In the genomic region with DNA sequence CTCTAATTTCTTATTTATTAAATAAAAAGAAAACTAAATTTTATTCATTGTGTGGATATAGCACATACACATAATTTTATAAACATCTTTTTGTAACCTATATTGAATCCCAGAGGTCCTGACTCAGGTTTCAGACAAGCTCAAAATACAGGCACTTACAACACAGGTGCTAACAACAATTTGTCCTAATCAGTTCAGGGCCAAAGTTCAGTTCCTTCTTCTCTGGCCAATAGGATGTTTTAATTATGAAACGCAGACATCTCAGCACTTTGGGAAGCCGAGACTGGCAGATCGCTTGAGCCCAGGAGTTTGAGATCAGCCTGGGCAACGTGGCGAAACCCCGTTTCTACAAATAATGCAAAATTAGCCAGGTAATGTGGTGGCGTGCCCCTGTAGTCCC, we compare ENCODE assay signal across 15 cellular contexts.
"Had no signal": no experiment of that assay in that cellular context is flagged by ENCODE, and none has a peak within 500 bp of the region (broad histone marks: within the 10 kb centered on the region; RNA-seq: fewer than 3 reads in every experiment).

No MANE protein-coding gene starts in this region.

- H3K9me3 ChIP-seq: left lung, lower lobe of right lung had no signal

- H3K4me2 ChIP-seq: smooth muscle cell had no signal

- ATAC-seq: left lung; lower lobe of right lung; naive thymus-derived CD4-positive, alpha-beta T cell had no signal

- H3K27ac ChIP-seq: coronary artery, left lung, lower lobe of right lung had no signal

- H3K27me3 Mint-ChIP-seq: naive thymus-derived CD4-positive, alpha-beta T cell; type B pancreatic cell had no signal

- H3K36me3 ChIP-seq: heart left ventricle, left lung, lower lobe of right lung had no signal

- DNase-seq: effector CD8-positive, alpha-beta T cell; foreskin melanocyte; heart left ventricle; hippocampal formation; kidney glomerular epithelial cell; left lung; lower lobe of right lung; mesendoderm; naive thymus-derived CD4-positive, alpha-beta T cell; nephron progenitor cell; stimulated activated CD4-positive, alpha-beta T cell treated with anti-CD3 and anti-CD28 coated beads, Interleukin-2, amount 100 ng/mL, for 48 hours; stimulated activated naive CD4-positive, alpha-beta T cell treated with Interleukin-2 at 50 U/mL for 16 hours had no signal

- H3K4me3 Mint-ChIP-seq: naive thymus-derived CD4-positive, alpha-beta T cell; nephron progenitor cell; type B pancreatic cell had no signal

- H3K36me3 Mint-ChIP-seq: type B pancreatic cell had no signal

- H3K27me3 ChIP-seq: heart left ventricle, left lung had no signal

- H3K9me3 Mint-ChIP-seq: naive thymus-derived CD4-positive, alpha-beta T cell; nephron progenitor cell; type B pancreatic cell had no signal

- H3K27ac Mint-ChIP-seq: naive thymus-derived CD4-positive, alpha-beta T cell; type B pancreatic cell had no signal

- H3K4me3 ChIP-seq: coronary artery, heart left ventricle, left lung, lower lobe of right lung, smooth muscle cell had no signal
